1 cellular context compared by ENCODE assay signal in the genomic region with DNA sequence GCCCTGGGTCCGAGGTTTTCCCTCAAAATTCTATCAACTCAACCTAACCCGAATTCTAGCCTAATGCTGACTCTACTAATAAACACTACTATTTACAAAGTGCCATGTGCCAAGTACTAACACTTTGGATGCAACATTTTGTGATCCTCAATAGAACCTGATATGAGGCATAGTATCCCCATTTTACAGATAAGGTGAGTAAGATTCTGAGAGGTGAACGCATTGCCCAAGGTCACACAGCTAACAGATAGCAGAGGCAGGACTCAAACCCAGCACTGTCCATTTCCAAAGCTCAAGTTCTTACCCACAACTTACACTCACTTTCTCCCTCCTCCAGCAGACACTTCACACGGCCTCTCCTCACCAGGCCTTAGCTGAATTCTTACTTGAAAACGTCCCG.
TF ChIP-seq lines count a peak whose summit lies in the region.

No MANE protein-coding gene starts in this region.

TF ChIP-seq in H1, 55 proteins besides CTCF, POLR2A, EP300 and RAD21:
- TF ChIP-seq SP2 (IDR thresholded peaks at IDR 0.05; ENCODE audit: low read length) (no peak), TCF12 (IDR thresholded peaks at IDR 0.05; ENCODE audit: low read depth, low read length) (no peak), TEAD4 (IDR thresholded peaks at IDR 0.05; ENCODE audit: low read depth, low read length) (no peak), HDAC6 (IDR thresholded peaks at IDR 0.05; ENCODE audit: low read depth, low read length) (no peak), EGR1 (IDR thresholded peaks at IDR 0.05; ENCODE audit: borderline replicate concordance, low read depth, low read length) (no peak), CBX5 (IDR thresholded peaks at IDR 0.05; ENCODE audit: low read depth, low read length) (no peak), SAP30 (IDR thresholded peaks at IDR 0.05; ENCODE audit: insufficient read depth, insufficient replicate concordance, low read length) (no peak), SUZ12 (IDR thresholded peaks at IDR 0.05; ENCODE audit: low read length) (no peak), KDM5A (IDR thresholded peaks at IDR 0.05; ENCODE audit: low read length) (no peak), CEBPB (IDR thresholded peaks at IDR 0.05; ENCODE audit: low read depth, low read length) (no peak), POU5F1 (IDR thresholded peaks at IDR 0.05; ENCODE audit: low read depth, low read length) (no peak), FOSL1 (IDR thresholded peaks at IDR 0.05; ENCODE audit: insufficient read depth, low read depth, low read length) (no peak), POLR2AphosphoS5 (IDR thresholded peaks at IDR 0.05; ENCODE audit: low read depth, low read length) (no peak), JUND (IDR thresholded peaks at IDR 0.05; ENCODE audit: low read length) (no peak), GABPA (IDR thresholded peaks at IDR 0.05; ENCODE audit: borderline replicate concordance, insufficient read depth, low read length) (no peak)
- TF ChIP-seq, protein P1, sequence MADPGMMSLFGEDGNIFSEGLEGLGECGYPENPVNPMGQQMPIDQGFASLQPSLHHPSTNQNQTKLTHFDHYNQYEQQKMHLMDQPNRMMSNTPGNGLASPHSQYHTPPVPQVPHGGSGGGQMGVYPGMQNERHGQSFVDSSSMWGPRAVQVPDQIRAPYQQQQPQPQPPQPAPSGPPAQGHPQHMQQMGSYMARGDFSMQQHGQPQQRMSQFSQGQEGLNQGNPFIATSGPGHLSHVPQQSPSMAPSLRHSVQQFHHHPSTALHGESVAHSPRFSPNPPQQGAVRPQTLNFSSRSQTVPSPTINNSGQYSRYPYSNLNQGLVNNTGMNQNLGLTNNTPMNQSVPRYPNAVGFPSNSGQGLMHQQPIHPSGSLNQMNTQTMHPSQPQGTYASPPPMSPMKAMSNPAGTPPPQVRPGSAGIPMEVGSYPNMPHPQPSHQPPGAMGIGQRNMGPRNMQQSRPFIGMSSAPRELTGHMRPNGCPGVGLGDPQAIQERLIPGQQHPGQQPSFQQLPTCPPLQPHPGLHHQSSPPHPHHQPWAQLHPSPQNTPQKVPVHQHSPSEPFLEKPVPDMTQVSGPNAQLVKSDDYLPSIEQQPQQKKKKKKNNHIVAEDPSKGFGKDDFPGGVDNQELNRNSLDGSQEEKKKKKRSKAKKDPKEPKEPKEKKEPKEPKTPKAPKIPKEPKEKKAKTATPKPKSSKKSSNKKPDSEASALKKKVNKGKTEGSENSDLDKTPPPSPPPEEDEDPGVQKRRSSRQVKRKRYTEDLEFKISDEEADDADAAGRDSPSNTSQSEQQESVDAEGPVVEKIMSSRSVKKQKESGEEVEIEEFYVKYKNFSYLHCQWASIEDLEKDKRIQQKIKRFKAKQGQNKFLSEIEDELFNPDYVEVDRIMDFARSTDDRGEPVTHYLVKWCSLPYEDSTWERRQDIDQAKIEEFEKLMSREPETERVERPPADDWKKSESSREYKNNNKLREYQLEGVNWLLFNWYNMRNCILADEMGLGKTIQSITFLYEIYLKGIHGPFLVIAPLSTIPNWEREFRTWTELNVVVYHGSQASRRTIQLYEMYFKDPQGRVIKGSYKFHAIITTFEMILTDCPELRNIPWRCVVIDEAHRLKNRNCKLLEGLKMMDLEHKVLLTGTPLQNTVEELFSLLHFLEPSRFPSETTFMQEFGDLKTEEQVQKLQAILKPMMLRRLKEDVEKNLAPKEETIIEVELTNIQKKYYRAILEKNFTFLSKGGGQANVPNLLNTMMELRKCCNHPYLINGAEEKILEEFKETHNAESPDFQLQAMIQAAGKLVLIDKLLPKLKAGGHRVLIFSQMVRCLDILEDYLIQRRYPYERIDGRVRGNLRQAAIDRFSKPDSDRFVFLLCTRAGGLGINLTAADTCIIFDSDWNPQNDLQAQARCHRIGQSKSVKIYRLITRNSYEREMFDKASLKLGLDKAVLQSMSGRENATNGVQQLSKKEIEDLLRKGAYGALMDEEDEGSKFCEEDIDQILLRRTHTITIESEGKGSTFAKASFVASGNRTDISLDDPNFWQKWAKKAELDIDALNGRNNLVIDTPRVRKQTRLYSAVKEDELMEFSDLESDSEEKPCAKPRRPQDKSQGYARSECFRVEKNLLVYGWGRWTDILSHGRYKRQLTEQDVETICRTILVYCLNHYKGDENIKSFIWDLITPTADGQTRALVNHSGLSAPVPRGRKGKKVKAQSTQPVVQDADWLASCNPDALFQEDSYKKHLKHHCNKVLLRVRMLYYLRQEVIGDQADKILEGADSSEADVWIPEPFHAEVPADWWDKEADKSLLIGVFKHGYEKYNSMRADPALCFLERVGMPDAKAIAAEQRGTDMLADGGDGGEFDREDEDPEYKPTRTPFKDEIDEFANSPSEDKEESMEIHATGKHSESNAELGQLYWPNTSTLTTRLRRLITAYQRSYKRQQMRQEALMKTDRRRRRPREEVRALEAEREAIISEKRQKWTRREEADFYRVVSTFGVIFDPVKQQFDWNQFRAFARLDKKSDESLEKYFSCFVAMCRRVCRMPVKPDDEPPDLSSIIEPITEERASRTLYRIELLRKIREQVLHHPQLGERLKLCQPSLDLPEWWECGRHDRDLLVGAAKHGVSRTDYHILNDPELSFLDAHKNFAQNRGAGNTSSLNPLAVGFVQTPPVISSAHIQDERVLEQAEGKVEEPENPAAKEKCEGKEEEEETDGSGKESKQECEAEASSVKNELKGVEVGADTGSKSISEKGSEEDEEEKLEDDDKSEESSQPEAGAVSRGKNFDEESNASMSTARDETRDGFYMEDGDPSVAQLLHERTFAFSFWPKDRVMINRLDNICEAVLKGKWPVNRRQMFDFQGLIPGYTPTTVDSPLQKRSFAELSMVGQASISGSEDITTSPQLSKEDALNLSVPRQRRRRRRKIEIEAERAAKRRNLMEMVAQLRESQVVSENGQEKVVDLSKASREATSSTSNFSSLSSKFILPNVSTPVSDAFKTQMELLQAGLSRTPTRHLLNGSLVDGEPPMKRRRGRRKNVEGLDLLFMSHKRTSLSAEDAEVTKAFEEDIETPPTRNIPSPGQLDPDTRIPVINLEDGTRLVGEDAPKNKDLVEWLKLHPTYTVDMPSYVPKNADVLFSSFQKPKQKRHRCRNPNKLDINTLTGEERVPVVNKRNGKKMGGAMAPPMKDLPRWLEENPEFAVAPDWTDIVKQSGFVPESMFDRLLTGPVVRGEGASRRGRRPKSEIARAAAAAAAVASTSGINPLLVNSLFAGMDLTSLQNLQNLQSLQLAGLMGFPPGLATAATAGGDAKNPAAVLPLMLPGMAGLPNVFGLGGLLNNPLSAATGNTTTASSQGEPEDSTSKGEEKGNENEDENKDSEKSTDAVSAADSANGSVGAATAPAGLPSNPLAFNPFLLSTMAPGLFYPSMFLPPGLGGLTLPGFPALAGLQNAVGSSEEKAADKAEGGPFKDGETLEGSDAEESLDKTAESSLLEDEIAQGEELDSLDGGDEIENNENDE (IDR thresholded peaks at IDR 0.05; ENCODE audit: insufficient replicate concordance, low read length) = no peak
- TF ChIP-seq, protein P2, sequence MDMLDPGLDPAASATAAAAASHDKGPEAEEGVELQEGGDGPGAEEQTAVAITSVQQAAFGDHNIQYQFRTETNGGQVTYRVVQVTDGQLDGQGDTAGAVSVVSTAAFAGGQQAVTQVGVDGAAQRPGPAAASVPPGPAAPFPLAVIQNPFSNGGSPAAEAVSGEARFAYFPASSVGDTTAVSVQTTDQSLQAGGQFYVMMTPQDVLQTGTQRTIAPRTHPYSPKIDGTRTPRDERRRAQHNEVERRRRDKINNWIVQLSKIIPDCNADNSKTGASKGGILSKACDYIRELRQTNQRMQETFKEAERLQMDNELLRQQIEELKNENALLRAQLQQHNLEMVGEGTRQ (IDR thresholded peaks at IDR 0.05; ENCODE audit: low read length) = no peak
